ENCODE assay signal across 15 cellular contexts in the genomic region with DNA sequence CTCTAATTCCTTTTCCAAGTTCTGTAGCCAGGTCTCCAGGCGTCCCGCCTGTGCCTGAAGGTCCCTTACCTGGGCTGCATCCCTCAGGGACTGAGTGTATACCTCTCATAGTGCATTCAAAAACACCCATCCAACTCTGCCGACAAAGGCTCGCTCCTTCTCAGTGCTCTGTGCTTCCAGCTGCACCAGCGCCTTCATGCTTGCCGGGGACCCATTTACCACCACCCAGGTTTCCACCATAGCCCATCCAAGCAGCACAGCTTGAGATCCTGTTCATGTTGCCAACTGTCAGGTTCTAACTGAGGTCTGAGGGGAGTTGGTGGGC.
A peak's percentile ranks its signal among the peaks of the same experiment; 100 is the strongest.
DNase-seq lines count a peak whose midpoint lies in the region; ATAC-seq, FAIRE-seq and TF ChIP-seq lines count a peak whose summit lies in the region.
"Had no signal": no experiment of that assay in that cellular context is flagged by ENCODE, and none has a peak within 500 bp of the region (broad histone marks: within the 10 kb centered on the region; RNA-seq: fewer than 3 reads in every experiment).

No MANE protein-coding gene starts in this region.

- CTCF ChIA-PET in HepG2 (lab: Yijun Ruan, JAX; ENCODE audit: low intra/inter-chr PET ratio, low total read pairs): interaction anchor here (1.0 kb wide), 1 partner anchor 607 kb away, joined by 3 read pairs; no protein-coding TSS in a partner anchor
- CTCF ChIA-PET in activated CD8-positive, alpha-beta T cell treated with anti-CD3 and anti-CD28 coated beads for 36 hours (lab: Charles Lee): interaction anchor here (1.3 kb wide), 1 partner anchor 17 kb away, joined by 3 read pairs; no protein-coding TSS in a partner anchor

- no peaks in the 10 kb centered on the region; a peak in 1 of 5 replicates for H3K27me3 ChIP-seq in HepG2 (ENCODE audit: control insufficient read depth in 1 of 2, insufficient read depth in 2 of 2, low read length in 2 of 2)
- H3K27me3 ChIP-seq in right lobe of liver: no peaks in the 10 kb centered on the region
- no peaks in the 10 kb centered on the region for H3K27me3 ChIP-seq in RWPE2 (ENCODE audit: insufficient read depth, poor library complexity, severe bottlenecking)
- no peaks in the 10 kb centered on the region for H3K27me3 ChIP-seq in mesenchymal stem cell (ENCODE audit: control insufficient read depth in 1 of 2, insufficient read depth in 1 of 2, low read length in 2 of 2)
- H3K27me3 ChIP-seq: BLaER1 had no signal

- in situ Hi-C loops in HepG2 (cut with HindIII; ENCODE audit: extremely low pct_ligation_motif_present, low pct_unique_long_range_greater_than_20kb): no loop called here

- intact Hi-C loops in HepG2 (cut with micrococcal nuclease; ENCODE audit: unreplicated experiment): loop anchor here (1.0 to 10.0 kb wide), 3 partner anchors 422 to 751 kb away; no protein-coding TSS in a partner anchor
- intact Hi-C loops in right lobe of liver (cut with DNase I): no loop called here
- intact Hi-C loops in activated CD8-positive, alpha-beta T cell treated with anti-CD3 and anti-CD28 coated beads for 36 hours (cut with micrococcal nuclease): no loop called here

- H2BK5ac ChIP-seq in mesenchymal stem cell (ENCODE audit: low read depth, low read length, poor library complexity, severe bottlenecking): no peak overlapping the region

- H3K9me3 Mint-ChIP-seq in activated CD8-positive, alpha-beta T cell treated with anti-CD3 and anti-CD28 coated beads for 36 hours: peaks cover 2% of the 10 kb centered on the region

- H2AK5ac ChIP-seq in mesenchymal stem cell (ENCODE audit: low read length, severe bottlenecking): no peak overlapping the region

- no peak overlapping the region for H3K23ac ChIP-seq in mesenchymal stem cell (ENCODE audit: low read length in 2 of 2)

- H3K4me1 ChIP-seq in HepG2 (ENCODE audit: insufficient read depth, low read length) (no peaks in the 10 kb centered on the region), right lobe of liver (no peaks in the 10 kb centered on the region), RWPE2 (ENCODE audit: insufficient read depth, poor library complexity, severe bottlenecking) (no peaks in the 10 kb centered on the region), mesenchymal stem cell (ENCODE audit: control insufficient read depth, insufficient read depth, low read depth, low read length) (peaks cover 2% of the 10 kb centered on the region)
- H3K4me1 ChIP-seq: BLaER1 had no signal

- 75% methylated on average over 2 of the region's 6 CpGs for WGBS in HepG2 (ENCODE audit: low lambda C conversion rate)
- 71% methylated on average over 1 of the region's 6 CpGs for WGBS in right lobe of liver (ENCODE audit: insufficient coverage, low coverage, low lambda C conversion rate, missing lambda C conversion rate)
- WGBS in mesenchymal stem cell: 94% methylated on average over 5 of the region's 6 CpGs

- no peak for FAIRE-seq in HepG2 (lab: Jason Lieb, UNC)
- no peak for FAIRE-seq in HTR-8/SVneo (lab: Jason Lieb, UNC)
- FAIRE-seq: H54 had no signal

- H3K36me3 Mint-ChIP-seq in activated CD8-positive, alpha-beta T cell treated with anti-CD3 and anti-CD28 coated beads for 36 hours (ENCODE audit: low read depth): no peaks in the 10 kb centered on the region
- H3K36me3 Mint-ChIP-seq: CD14-positive monocyte; CD4-positive, alpha-beta memory T cell had no signal

- H3K79me1 ChIP-seq in mesenchymal stem cell (replicated peaks; ENCODE audit: low read length, poor library complexity, severe bottlenecking): no peaks in the 10 kb centered on the region

- no peaks in the 10 kb centered on the region for H3K79me2 ChIP-seq in HepG2 (ENCODE audit: insufficient read depth, low read length)

- H2BK120ac ChIP-seq in mesenchymal stem cell (ENCODE audit: low read depth, low read length): no peak overlapping the region

- H2BK12ac ChIP-seq in mesenchymal stem cell (ENCODE audit: low read length in 2 of 2): no peak overlapping the region

- H3K27ac Mint-ChIP-seq in activated CD8-positive, alpha-beta T cell treated with anti-CD3 and anti-CD28 coated beads for 36 hours: no peak overlapping the region
- H3K27ac Mint-ChIP-seq: CD4-positive, alpha-beta memory T cell had no signal

- H3K9ac ChIP-seq in HepG2 (ENCODE audit: insufficient read depth, low read depth, low read length) (no peak overlapping the region), mesenchymal stem cell (ENCODE audit: low read length) (no peak overlapping the region)
- H3K9ac ChIP-seq: BLaER1, GM23248 had no signal

- no peak overlapping the region for H3K4ac ChIP-seq in mesenchymal stem cell (ENCODE audit: low read depth in 1 of 2, low read length in 2 of 2)

- TF ChIP-seq EP300 in HepG2 (IDR thresholded peaks at IDR 0.05; ENCODE audit: low read depth in 2 of 2, low read length in 2 of 2): no peak
- TF ChIP-seq EP300 in HepG2 (CRISPR knock-in tag; IDR thresholded peaks at IDR 0.05; ENCODE audit: borderline replicate concordance): no peak

- no peak overlapping the region for H3K27ac ChIP-seq in HepG2 (ENCODE audit: extremely low read length, insufficient read depth, low read length)
- no peak overlapping the region for H3K27ac ChIP-seq in right lobe of liver
- H3K27ac ChIP-seq in RWPE2 (ENCODE audit: poor library complexity, severe bottlenecking): no peak overlapping the region
- H3K27ac ChIP-seq in mesenchymal stem cell (ENCODE audit: low read length, poor library complexity, severe bottlenecking): no peak overlapping the region
- H3K27ac ChIP-seq: BLaER1, GM23248 had no signal

- peak overlapping the region; percentile 9 for H2BK15ac ChIP-seq in mesenchymal stem cell (ENCODE audit: low read depth, poor library complexity, severe bottlenecking)

- no peaks in the 10 kb centered on the region for H3K4me1 Mint-ChIP-seq in activated CD8-positive, alpha-beta T cell treated with anti-CD3 and anti-CD28 coated beads for 36 hours (ENCODE audit: low read depth)
- H3K4me1 Mint-ChIP-seq: CD4-positive, alpha-beta memory T cell had no signal

- POLR2A ChIA-PET in HepG2 (lab: Yijun Ruan, JAX): no interaction called here
- POLR2A ChIA-PET in activated CD8-positive, alpha-beta T cell treated with anti-CD3 and anti-CD28 coated beads for 36 hours (lab: Charles Lee): no interaction called here

- peak; percentile 37 for ATAC-seq in HepG2
- ATAC-seq in right lobe of liver: no peak
- ATAC-seq in RWPE2 (ENCODE audit: low read depth): no peak
- no peak for ATAC-seq in GM18868 (IDR thresholded peaks at IDR 0.05; ENCODE audit: unreplicated experiment)
- ATAC-seq in activated CD8-positive, alpha-beta T cell treated with anti-CD3 and anti-CD28 coated beads for 36 hours: no peak

- no peaks in the 10 kb centered on the region for H3K9me3 ChIP-seq in HepG2 (ENCODE audit: low read length)
- no peaks in the 10 kb centered on the region for H3K9me3 ChIP-seq in right lobe of liver
- H3K9me3 ChIP-seq in RWPE2 (ENCODE audit: severe bottlenecking): no peaks in the 10 kb centered on the region
- H3K9me3 ChIP-seq in mesenchymal stem cell (ENCODE audit: control insufficient read depth, low read length): no peaks in the 10 kb centered on the region

- H3K4me2 ChIP-seq in HepG2 (ENCODE audit: low read depth, low read length): no peak overlapping the region
- no peak overlapping the region for H3K4me2 ChIP-seq in mesenchymal stem cell (ENCODE audit: low read length, poor library complexity, severe bottlenecking)
- H3K4me2 ChIP-seq: BLaER1 had no signal

- DNase-seq in HepG2 (ENCODE audit: low spot score) (no peak), right lobe of liver (no peak), RWPE2 (ENCODE audit: low spot score) (no peak), mesenchymal stem cell (no peak), HTR-8/SVneo (ENCODE audit: insufficient read length, low spot score) (no peak)
- no peak for DNase-seq in activated CD8-positive, alpha-beta T cell treated with anti-CD3 and anti-CD28 coated beads for 36 hours
- DNase-seq: CD4-positive, alpha-beta memory T cell; DMS153; DMS79; HCEC 1CT had no signal

- H2AFZ ChIP-seq in HepG2 (ENCODE audit: low read length) (no peak overlapping the region), mesenchymal stem cell (ENCODE audit: low read depth, low read length) (no peak overlapping the region)
- H2AFZ ChIP-seq: GM23248 had no signal

- TF ChIP-seq RAD21 in HepG2 (CRISPR knock-in tag; IDR thresholded peaks at IDR 0.05): no peak

- H3K4me3 ChIP-seq in HepG2 (replicated peaks in 1 of 3; ENCODE audit: insufficient read depth in 1 of 3, low read depth in 2 of 3, low read length in 3 of 3): no peak overlapping the region
- H3K4me3 ChIP-seq in right lobe of liver: no peak overlapping the region
- no peak overlapping the region for H3K4me3 ChIP-seq in RWPE2 (ENCODE audit: severe bottlenecking)
- H3K4me3 ChIP-seq in mesenchymal stem cell (ENCODE audit: insufficient read depth in 1 of 2, low read depth in 1 of 2, low read length in 2 of 2): no peak overlapping the region
- H3K4me3 ChIP-seq: BLaER1, GM23248 had no signal

- H3K36me3 ChIP-seq in HepG2 (replicated peaks in 1 of 2; ENCODE audit: control insufficient read depth in 1 of 2, insufficient read depth in 2 of 2, low read length in 2 of 2) (no peaks in the 10 kb centered on the region), right lobe of liver (no peaks in the 10 kb centered on the region), RWPE2 (ENCODE audit: low read depth) (no peaks in the 10 kb centered on the region), mesenchymal stem cell (ENCODE audit: control insufficient read depth in 1 of 2, insufficient read depth in 2 of 2, low read depth in 1 of 2, low read length in 2 of 2) (no peaks in the 10 kb centered on the region)
- H3K36me3 ChIP-seq: BLaER1 had no signal

- no peaks in the 10 kb centered on the region for H4K20me1 ChIP-seq in HepG2 (ENCODE audit: insufficient read depth, low read length)
- H4K20me1 ChIP-seq: BLaER1 had no signal

- no peak overlapping the region for H4K91ac ChIP-seq in mesenchymal stem cell (ENCODE audit: low read length)

- H3K4me3 Mint-ChIP-seq in activated CD8-positive, alpha-beta T cell treated with anti-CD3 and anti-CD28 coated beads for 36 hours: no peak overlapping the region
- H3K4me3 Mint-ChIP-seq: CD14-positive monocyte; CD4-positive, alpha-beta memory T cell had no signal

- H3K14ac ChIP-seq in mesenchymal stem cell (ENCODE audit: low read length in 2 of 2): no peak overlapping the region

- no peak for TF ChIP-seq POLR2A in HepG2 (IDR thresholded peaks at IDR 0.05; ENCODE audit: insufficient read depth in 1 of 2, low read depth in 2 of 2, low read length in 2 of 2)
- TF ChIP-seq POLR2A in right lobe of liver (IDR thresholded peaks at IDR 0.05): no peak

- TF ChIP-seq CTCF in HepG2 (CRISPR knock-in tag; IDR thresholded peaks at IDR 0.05): no peak
- no peak for TF ChIP-seq CTCF in right lobe of liver (IDR thresholded peaks at IDR 0.05)
- TF ChIP-seq CTCF in RWPE2 (IDR thresholded peaks at IDR 0.05; ENCODE audit: poor library complexity, severe bottlenecking): peak; percentile 0
- TF ChIP-seq CTCF in activated CD8-positive, alpha-beta T cell treated with anti-CD3 and anti-CD28 coated beads for 36 hours (IDR thresholded peaks at IDR 0.05): no peak

- H3K18ac ChIP-seq in mesenchymal stem cell (ENCODE audit: low read depth in 1 of 2, low read length in 2 of 2): no peak overlapping the region

- BruUV-seq in HepG2 (replicated peaks; lab: Mats Ljungman, UMichigan): no TSS peak

- H3K27me3 Mint-ChIP-seq in activated CD8-positive, alpha-beta T cell treated with anti-CD3 and anti-CD28 coated beads for 36 hours: no peaks in the 10 kb centered on the region
- H3K27me3 Mint-ChIP-seq: CD4-positive, alpha-beta memory T cell had no signal

- no peak overlapping the region for H4K8ac ChIP-seq in mesenchymal stem cell (ENCODE audit: low read length)
